In genomic region chr17:67531291-67531690, GRCh38 we compare ENCODE assay signal across 9 cellular contexts.
DNase-seq lines count a peak whose midpoint lies in the region; ATAC-seq and TF ChIP-seq lines count a peak whose summit lies in the region.
"Had no signal": no experiment of that assay in that cellular context is flagged by ENCODE, and none has a peak within 500 bp of the region (broad histone marks: within the 10 kb centered on the region; RNA-seq: fewer than 3 reads in every experiment).

No MANE protein-coding gene starts in this region.

- H3K9me2 ChIP-seq in GM23338 (ENCODE audit: insufficient read depth) = no peaks in the 10 kb centered on the region

- H3K27me3 ChIP-seq in GM23338 (ENCODE audit: insufficient read depth) = no peaks in the 10 kb centered on the region

- peak; percentile 52 for ATAC-seq in GM23338
- no peak for ATAC-seq in activated CD4-positive, CD25-positive, alpha-beta regulatory T cell treated with anti-CD3 and anti-CD28 coated beads, Interleukin-2, amount 50 U/mL, for 24 hours

- H3K4me3 Mint-ChIP-seq in GM23338 = no peak overlapping the region
- H3K4me3 Mint-ChIP-seq: naive B cell had no signal

- no peak overlapping the region for H2AFZ ChIP-seq in GM23338

- H3K4me1 ChIP-seq in GM23338 (ENCODE audit: insufficient read depth) = peaks cover 42% of the 10 kb centered on the region; the same call in 1 of the 2 replicates

- no peak overlapping the region for H3K27ac ChIP-seq in GM23338 (ENCODE audit: low read depth)

- intact Hi-C loops in posterior vena cava (cut with DNase I) = no loop called here

- peak overlapping the region; percentile 70 for H3K27ac Mint-ChIP-seq in GM23338

- in situ Hi-C loops in GM13976 (cut with MboI; ENCODE audit: low sequenced_read_pairs, unreplicated experiment) = no loop called here

- DNase-seq in GM13976 (ENCODE audit: low spot score) = peak; percentile 82
- peak; percentile 53 for DNase-seq in GM23338 (ENCODE audit: low spot score)
- DNase-seq in NCI-H446 treated with DMSO at 0.1 percent for 48 hours (lab: John Stamatoyannopoulos, UW) = peak; percentile 45
- DNase-seq in medulla oblongata (ENCODE audit: extremely low spot score) = peak; percentile 77
- DNase-seq in posterior vena cava (ENCODE audit: low spot score) = no peak
- DNase-seq in foreskin fibroblast = no peak
- DNase-seq in activated T-cell treated with anti-CD3 and anti-CD28 coated beads, Interleukin-2, amount 50 U/mL, for 1 hour = no peak
- DNase-seq: naive B cell had no signal

- H3K79me2 ChIP-seq in GM23338 (replicated peaks; ENCODE audit: insufficient read depth) = peaks cover 48% of the 10 kb centered on the region

- H3K4me1 Mint-ChIP-seq in GM23338 = peaks cover 40% of the 10 kb centered on the region

- peaks cover 9% of the 10 kb centered on the region for H3K27me3 Mint-ChIP-seq in GM23338 (ENCODE audit: insufficient read depth, low read depth, poor library complexity)
- H3K27me3 Mint-ChIP-seq: naive B cell had no signal

- H4K20me1 ChIP-seq in GM23338 (replicated peaks; ENCODE audit: insufficient read depth) = 0 out of 2 replicates have a peak, but pooled peaks cover under 1% of the 10 kb centered on the region

- H3F3A ChIP-seq in GM23338 (replicated peaks; ENCODE audit: low read depth) = peaks cover 4% of the 10 kb centered on the region; the same call in 1 of the 2 replicates

- no peak for TF ChIP-seq CTCF in GM13976 (IDR thresholded peaks at IDR 0.05; ENCODE audit: borderline replicate concordance, control extremely low read depth, extremely low read depth, insufficient read depth, missing control alignments)
- TF ChIP-seq CTCF in GM23338 (conservative IDR thresholded peaks at IDR 0.05; ENCODE audit: low read depth in 2 of 2) = no peak
- TF ChIP-seq CTCF in foreskin fibroblast (IDR thresholded peaks at IDR 0.05; ENCODE audit: low read depth, low read length) = no peak

- peaks cover 25% of the 10 kb centered on the region for H3K36me3 Mint-ChIP-seq in GM23338 (ENCODE audit: low read depth)

- H3K9me3 Mint-ChIP-seq in GM23338 = no peaks in the 10 kb centered on the region

- no peak overlapping the region for H3K4me2 ChIP-seq in GM23338

- H3K4me3 ChIP-seq in GM23338 (no peak overlapping the region), foreskin fibroblast (ENCODE audit: low read depth in 1 of 2, low read length in 2 of 2) (no peak overlapping the region)

- H3K36me3 ChIP-seq in GM23338 (ENCODE audit: insufficient read depth) = 0 out of 2 replicates have a peak, but pooled peaks cover 2% of the 10 kb centered on the region

TF ChIP-seq in GM23338, 12 proteins besides CTCF, POLR2A, EP300 and RAD21 (continues in another document):
- no peak for TF ChIP-seq POLR2AphosphoS5 (IDR thresholded peaks at IDR 0.05; ENCODE audit: low read depth)
- no peak for TF ChIP-seq ZNF462 (CRISPR knock-in tag; IDR thresholded peaks at IDR 0.05)
- TF ChIP-seq ZNF114 (CRISPR knock-in tag; IDR thresholded peaks at IDR 0.05) = no peak
- no peak for TF ChIP-seq STAT1 (IDR thresholded peaks at IDR 0.05; ENCODE audit: unreplicated experiment)
- no peak for TF ChIP-seq EZH2phosphoT487 (IDR thresholded peaks at IDR 0.05; ENCODE audit: unreplicated experiment)
- TF ChIP-seq, protein P1, sequence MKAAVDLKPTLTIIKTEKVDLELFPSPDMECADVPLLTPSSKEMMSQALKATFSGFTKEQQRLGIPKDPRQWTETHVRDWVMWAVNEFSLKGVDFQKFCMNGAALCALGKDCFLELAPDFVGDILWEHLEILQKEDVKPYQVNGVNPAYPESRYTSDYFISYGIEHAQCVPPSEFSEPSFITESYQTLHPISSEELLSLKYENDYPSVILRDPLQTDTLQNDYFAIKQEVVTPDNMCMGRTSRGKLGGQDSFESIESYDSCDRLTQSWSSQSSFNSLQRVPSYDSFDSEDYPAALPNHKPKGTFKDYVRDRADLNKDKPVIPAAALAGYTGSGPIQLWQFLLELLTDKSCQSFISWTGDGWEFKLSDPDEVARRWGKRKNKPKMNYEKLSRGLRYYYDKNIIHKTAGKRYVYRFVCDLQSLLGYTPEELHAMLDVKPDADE (IDR thresholded peaks at IDR 0.05) = no peak
- no peak for TF ChIP-seq JUNB (IDR thresholded peaks at IDR 0.05; ENCODE audit: unreplicated experiment)
- no peak for TF ChIP-seq EZH2 (IDR thresholded peaks at IDR 0.05; ENCODE audit: low read depth, unreplicated experiment)
- no peak for TF ChIP-seq NANOG (IDR thresholded peaks at IDR 0.05; ENCODE audit: borderline replicate concordance)
- no peak for TF ChIP-seq CREB1 (CRISPR knock-in tag; IDR thresholded peaks at IDR 0.05; ENCODE audit: low read depth)
- no peak for TF ChIP-seq ZNF331 (CRISPR knock-in tag; IDR thresholded peaks at IDR 0.05; ENCODE audit: low read depth)

Comparison
In these comparisons a context has a peak if more than half of its experiments do, and no peak if none do; other contexts are left out.
1. DNase-seq: peak in GM13976 (single experiment), GM23338 (single experiment), NCI-H446 treated with DMSO at 0.1 percent for 48 hours (single experiment) and medulla oblongata (single experiment); none in posterior vena cava (single experiment), foreskin fibroblast (0 of 2) and activated T-cell treated with anti-CD3 and anti-CD28 coated beads, Interleukin-2, amount 50 U/mL, for 1 hour (single experiment).